Comparison of ENCODE assay signal across 16 cellular contexts in genomic region chr10:12533151-12533550, GRCh38.
A peak's percentile ranks its signal among the peaks of the same experiment; 100 is the strongest.
DNase-seq lines count a peak whose midpoint lies in the region; ATAC-seq, FAIRE-seq and TF ChIP-seq lines count a peak whose summit lies in the region.
"Had no signal": no experiment of that assay in that cellular context is flagged by ENCODE, and none has a peak within 500 bp of the region (broad histone marks: within the 10 kb centered on the region; RNA-seq: fewer than 3 reads in every experiment).

No MANE protein-coding gene starts in this region.

- no peak overlapping the region for H2BK120ac ChIP-seq in mesenchymal stem cell (ENCODE audit: low read depth, low read length)

- no peaks in the 10 kb centered on the region for H4K20me1 ChIP-seq in endothelial cell of umbilical vein (replicated peaks; ENCODE audit: control insufficient read depth, extremely low read depth, insufficient read depth, low read length)

- CTCF ChIA-PET in endothelial cell of umbilical vein (lab: Charles Lee): interaction anchor here (1.0 to 1.5 kb wide), 2 partner anchors 19 to 123 kb away, joined by 3 to 4 read pairs; no protein-coding TSS in a partner anchor

- H3K14ac ChIP-seq in mesenchymal stem cell (ENCODE audit: low read length in 2 of 2): no peak overlapping the region

- BruUV-seq in endothelial cell of umbilical vein (replicated peaks; lab: Mats Ljungman, UMichigan): no TSS peak

- H3K4me1 ChIP-seq in endothelial cell of umbilical vein (ENCODE audit: control insufficient read depth, extremely low read depth, insufficient read depth, low read length) (peaks cover 14% of the 10 kb centered on the region), mesenchymal stem cell (ENCODE audit: control insufficient read depth, insufficient read depth, low read depth, low read length) (peaks cover 4% of the 10 kb centered on the region)

- peaks cover 49% of the 10 kb centered on the region for H3K79me1 ChIP-seq in mesenchymal stem cell (replicated peaks; ENCODE audit: low read length, poor library complexity, severe bottlenecking)

- H3K9me3 ChIP-seq in endothelial cell of umbilical vein (replicated peaks; ENCODE audit: control insufficient read depth, insufficient read depth, low read length): no peaks in the 10 kb centered on the region
- no peaks in the 10 kb centered on the region for H3K9me3 ChIP-seq in mesenchymal stem cell (ENCODE audit: control insufficient read depth, low read length)

- H3K27me3 ChIP-seq in endothelial cell of umbilical vein (ENCODE audit: control insufficient read depth in 2 of 2, insufficient read depth in 2 of 2, low read length in 2 of 2) (no peaks in the 10 kb centered on the region), mesenchymal stem cell (ENCODE audit: control insufficient read depth in 1 of 2, insufficient read depth in 1 of 2, low read length in 2 of 2) (no peaks in the 10 kb centered on the region)

- intact Hi-C loops in endothelial cell of umbilical vein (cut with micrococcal nuclease): no loop called here

- H3K4me2 ChIP-seq in endothelial cell of umbilical vein (ENCODE audit: insufficient read depth, low read length) (peak overlapping the region; percentile 50), mesenchymal stem cell (ENCODE audit: low read length, poor library complexity, severe bottlenecking) (no peak overlapping the region)
- H3K4me2 ChIP-seq: GM23338 had no signal

- 33% methylated on average over 3 of the region's 4 CpGs for WGBS in mesenchymal stem cell

- no peak overlapping the region for H3K18ac ChIP-seq in mesenchymal stem cell (ENCODE audit: low read depth in 1 of 2, low read length in 2 of 2)

- H2AK5ac ChIP-seq in mesenchymal stem cell (ENCODE audit: low read length, severe bottlenecking): no peak overlapping the region

- H2BK5ac ChIP-seq in mesenchymal stem cell (ENCODE audit: low read depth, low read length, poor library complexity, severe bottlenecking): no peak overlapping the region

- no peak overlapping the region for H2BK15ac ChIP-seq in mesenchymal stem cell (ENCODE audit: low read depth, poor library complexity, severe bottlenecking)

- no peak overlapping the region for H3K4ac ChIP-seq in mesenchymal stem cell (ENCODE audit: low read depth in 1 of 2, low read length in 2 of 2)

- no peak overlapping the region for H3K23ac ChIP-seq in mesenchymal stem cell (ENCODE audit: low read length in 2 of 2)

- H3K79me2 ChIP-seq in endothelial cell of umbilical vein (ENCODE audit: control insufficient read depth, insufficient read depth, low read length): no peaks in the 10 kb centered on the region

- no peak overlapping the region for H4K8ac ChIP-seq in mesenchymal stem cell (ENCODE audit: low read length)

- H2BK12ac ChIP-seq in mesenchymal stem cell (ENCODE audit: low read length in 2 of 2): no peak overlapping the region

- TF ChIP-seq POLR2A in endothelial cell of umbilical vein (IDR thresholded peaks at IDR 0.05; ENCODE audit: low read depth, low read length) (no peak), GM12891 (IDR thresholded peaks at IDR 0.05; ENCODE audit: low read depth, low read length) (no peak)

- no peak overlapping the region for H4K91ac ChIP-seq in mesenchymal stem cell (ENCODE audit: low read length)

- no peak for TF ChIP-seq CTCF in endothelial cell of umbilical vein (IDR thresholded peaks at IDR 0.05; ENCODE audit: extremely low read depth in 1 of 2, insufficient read depth in 1 of 2, low read depth in 1 of 2, low read length in 2 of 2)

- no peaks in the 10 kb centered on the region for H3K9me1 ChIP-seq in endothelial cell of umbilical vein (replicated peaks; ENCODE audit: control insufficient read depth, extremely low read depth, insufficient read depth, low read length)

- peak; percentile 83 for FAIRE-seq in endothelial cell of umbilical vein (lab: Jason Lieb, UNC)
- no peak for FAIRE-seq in GM12891 (lab: Jason Lieb, UNC)
- FAIRE-seq: GM19239 had no signal

- peak overlapping the region; percentile 29 for H3K27ac ChIP-seq in endothelial cell of umbilical vein (ENCODE audit: insufficient read depth, low read depth, low read length)
- H3K27ac ChIP-seq in mesenchymal stem cell (ENCODE audit: low read length, poor library complexity, severe bottlenecking): no peak overlapping the region
- H3K27ac ChIP-seq: SK-N-MC had no signal

- ATAC-seq in GM21717 (IDR thresholded peaks at IDR 0.05; ENCODE audit: unreplicated experiment): no peak
- ATAC-seq: GM23338 had no signal

- H2AFZ ChIP-seq in endothelial cell of umbilical vein (ENCODE audit: low read depth, low read length): no peak overlapping the region
- no peak overlapping the region for H2AFZ ChIP-seq in mesenchymal stem cell (ENCODE audit: low read depth, low read length)
- H2AFZ ChIP-seq: GM23338 had no signal

- POLR2A ChIA-PET in endothelial cell of umbilical vein (lab: Charles Lee): no interaction called here

- H3K9ac ChIP-seq in endothelial cell of umbilical vein (replicated peaks; ENCODE audit: extremely low read depth, insufficient read depth, low read length) (no peak overlapping the region), mesenchymal stem cell (ENCODE audit: low read length) (no peak overlapping the region)

- DNase-seq in HT1080 (ENCODE audit: low read depth): peak; percentile 49
- peak; percentile 89 for DNase-seq in NCI-H748 treated with DMSO at 0.1 percent for 48 hours (lab: John Stamatoyannopoulos, UW)
- peak; percentile 21 for DNase-seq in endothelial cell of umbilical vein (ENCODE audit: low read depth, low spot score)
- peak; percentile 57 for DNase-seq in mesenchymal stem cell
- no peak for DNase-seq in GM12891 (ENCODE audit: insufficient read length, low spot score)
- no peak for DNase-seq in stimulated activated CD8-positive, alpha-beta memory T cell treated with anti-CD3 and anti-CD28 coated beads, Interleukin-4, amount 100 ng/mL, for 48 hours
- DNase-seq: GDM1, NCI-H1436 treated with DMSO at 0.1 percent for 48 hours, NCI-H2081 treated with DMSO at 0.1 percent for 48 hours, NCI-H82, OCI-M1, SHP77 had no signal

- H3K36me3 ChIP-seq in endothelial cell of umbilical vein (ENCODE audit: control insufficient read depth in 2 of 2, extremely low read depth in 1 of 2, insufficient read depth in 2 of 2, low read length in 2 of 2): no peaks in the 10 kb centered on the region
- H3K36me3 ChIP-seq in mesenchymal stem cell (ENCODE audit: control insufficient read depth in 1 of 2, insufficient read depth in 2 of 2, low read depth in 1 of 2, low read length in 2 of 2): peaks cover 0 to 3% of the 10 kb centered on the region in 2 experiments

- H3K4me3 ChIP-seq in endothelial cell of umbilical vein (replicated peaks in 1 of 3; ENCODE audit: insufficient read depth in 1 of 3, low read depth in 1 of 3, low read length in 3 of 3): no peak overlapping the region
- H3K4me3 ChIP-seq in mesenchymal stem cell (ENCODE audit: insufficient read depth in 1 of 2, low read depth in 1 of 2, low read length in 2 of 2): no peak overlapping the region
- H3K4me3 ChIP-seq: GM23338, SK-N-MC had no signal

- dilution Hi-C loops in endothelial cell of umbilical vein (cut with MboI; ENCODE audit: extremely low pct_ligation_motif_present, low sequenced_read_pairs): no loop called here

TF ChIP-seq in endothelial cell of umbilical vein, 7 proteins besides CTCF, POLR2A, EP300 and RAD21:
- TF ChIP-seq POLR2AphosphoS5 (IDR thresholded peaks at IDR 0.05; ENCODE audit: insufficient read depth, low read depth, low read length) (no peak), GATA2 (IDR thresholded peaks at IDR 0.05; ENCODE audit: insufficient read depth, insufficient read length, low read depth, low read length) (peak; percentile 69), MYC (IDR thresholded peaks at IDR 0.05; ENCODE audit: low read depth, low read length) (no peak), JUN (IDR thresholded peaks at IDR 0.05; ENCODE audit: borderline replicate concordance, insufficient read depth, insufficient read length, low read depth) (no peak), EZH2 (IDR thresholded peaks at IDR 0.05; ENCODE audit: borderline replicate concordance, low read depth, low read length, severe bottlenecking) (no peak), MAX (IDR thresholded peaks at IDR 0.05; ENCODE audit: insufficient read depth, insufficient read length) (no peak), FOS (IDR thresholded peaks at IDR 0.05; ENCODE audit: borderline replicate concordance, insufficient read depth, low read length) (peak; percentile 72)

TF ChIP-seq in GM12891, 5 proteins besides CTCF, POLR2A, EP300 and RAD21:
- TF ChIP-seq SPI1 (IDR thresholded peaks at IDR 0.05; ENCODE audit: low read depth, low read length) (no peak), POLR2AphosphoS5 (IDR thresholded peaks at IDR 0.05; ENCODE audit: low read depth, low read length) (no peak), POU2F2 (IDR thresholded peaks at IDR 0.05; ENCODE audit: low read depth, low read length) (no peak), PAX5 (IDR thresholded peaks at IDR 0.05; ENCODE audit: insufficient read depth, low read length, severe bottlenecking) (no peak), TAF1 (IDR thresholded peaks at IDR 0.05; ENCODE audit: low read depth, low read length) (no peak)

Comparison
In these comparisons a context has a peak if more than half of its experiments do, and no peak if none do; other contexts are left out.
1. DNase-seq: peak in HT1080 (single experiment), NCI-H748 treated with DMSO at 0.1 percent for 48 hours (single experiment), endothelial cell of umbilical vein (single experiment) and mesenchymal stem cell (single experiment); none in GM12891 (single experiment) and stimulated activated CD8-positive, alpha-beta memory T cell treated with anti-CD3 and anti-CD28 coated beads, Interleukin-4, amount 100 ng/mL, for 48 hours (single experiment).